In the genomic region with DNA sequence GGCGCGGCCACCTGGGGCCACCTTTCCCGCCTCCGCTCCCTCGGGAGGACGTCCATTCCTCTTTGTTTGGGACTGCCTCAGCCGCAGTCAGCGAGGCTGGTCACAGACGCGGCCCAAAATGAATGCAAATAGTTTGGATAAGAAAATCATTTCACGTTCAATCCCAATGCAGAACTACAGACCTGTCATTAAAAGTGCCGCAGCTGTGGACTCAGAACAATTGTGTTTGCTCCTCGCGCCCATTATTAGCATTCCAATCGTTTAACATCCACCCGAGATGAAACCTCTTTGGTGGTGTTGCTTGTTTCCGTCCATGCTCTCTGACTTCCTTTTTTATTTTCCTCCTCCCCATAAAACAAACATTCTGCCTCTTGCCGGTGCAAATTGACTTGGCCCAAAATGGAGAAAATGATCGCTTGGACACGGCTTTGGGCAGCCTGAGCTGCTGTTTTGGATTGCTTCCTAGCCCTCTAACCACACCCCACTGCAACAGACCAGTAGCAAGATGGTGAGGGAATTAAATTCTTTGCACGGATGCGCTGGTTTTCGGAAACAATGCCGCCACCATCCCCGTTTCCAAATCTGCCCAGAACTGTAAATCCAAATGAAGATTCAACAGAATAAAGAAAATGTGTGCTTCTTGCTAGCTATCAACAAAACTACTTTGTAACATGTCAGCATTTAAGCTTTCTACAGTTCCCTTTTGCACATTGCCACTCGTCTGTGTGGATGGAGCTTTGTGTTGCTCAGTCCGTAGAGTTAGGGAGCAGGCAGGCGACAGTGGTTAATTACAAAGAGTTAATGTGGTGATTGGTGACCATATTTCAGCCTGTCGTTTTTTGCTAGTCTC, we compare ENCODE assay signal across 8 cellular contexts. TPM values are rescaled to one million over a fixed set of nuclear protein-coding genes. Genes with fewer than 3 reads are reported as not detected.
DNase-seq lines count a peak whose midpoint lies in the region; TF ChIP-seq lines count a peak whose summit lies in the region.

No MANE protein-coding gene starts in this region.

- H3K9me3 Mint-ChIP-seq in T-helper 2 cell treated with Interferon-gamma antibody and Interleukin-4, amounts not matched to agents 5 μg/mL and 100 μg/mL, for 36 hours, result no peaks in the 10 kb centered on the region

- CTCF ChIA-PET in RWPE1 (lab: Yijun Ruan, JAX), result interaction anchor here (0.6 kb wide), 1 partner anchor 371 kb away, joined by 3 read pairs; no protein-coding TSS in a partner anchor

- peak; percentile 5 for DNase-seq in T-helper 2 cell treated with Interferon-gamma antibody and Interleukin-4, amounts not matched to agents 5 μg/mL and 100 μg/mL, for 36 hours (ENCODE audit: low spot score)
- DNase-seq in T-helper 2 cell (no peak), RWPE1 (ENCODE audit: low spot score) (peak; percentile 79), choroid plexus epithelial cell (ENCODE audit: low read depth) (peak; percentile 65), kidney epithelial cell (ENCODE audit: low read depth) (no peak)
- peak; percentile 27 for DNase-seq in stimulated activated CD8-positive, alpha-beta memory T cell treated with anti-CD3 and anti-CD28 coated beads, Interleukin-4, amount 100 ng/mL, for 48 hours
- DNase-seq in activated CD4-positive, CD25-positive, alpha-beta regulatory T cell (lab: John Stamatoyannopoulos, UW), result no peak

- H3K9me3 ChIP-seq in HUES6 (ENCODE audit: control insufficient read depth, insufficient read depth, low read depth, low read length), result no peaks in the 10 kb centered on the region

- H3K9ac ChIP-seq in HUES6 (ENCODE audit: low read length), result peak overlapping the region; percentile 92

- TF ChIP-seq CTCF in RWPE1 (conservative IDR thresholded peaks at IDR 0.05; ENCODE audit: low read depth) (no peak), choroid plexus epithelial cell (conservative IDR thresholded peaks at IDR 0.05; ENCODE audit: low read depth, low read length) (no peak), kidney epithelial cell (IDR thresholded peaks at IDR 0.05; ENCODE audit: insufficient read depth, low read length, poor library complexity, severe bottlenecking) (no peak)

- peak overlapping the region; percentile 77 for H3K27ac ChIP-seq in HUES6 (ENCODE audit: low read depth, low read length)
- H3K27ac ChIP-seq in RWPE1, result peak overlapping the region; percentile 84

- peak overlapping the region; percentile 90 for H3K4me3 Mint-ChIP-seq in T-helper 2 cell treated with Interferon-gamma antibody and Interleukin-4, amounts not matched to agents 5 μg/mL and 100 μg/mL, for 36 hours

- peaks cover 13% of the 10 kb centered on the region for H3K4me1 ChIP-seq in HUES6 (ENCODE audit: control insufficient read depth, insufficient read depth, low read length)

- H3K27me3 ChIP-seq in HUES6 (ENCODE audit: control insufficient read depth, insufficient read depth, low read length) (no peaks in the 10 kb centered on the region), kidney epithelial cell (ENCODE audit: control insufficient read depth, insufficient read depth, low read length) (no peaks in the 10 kb centered on the region)

- POLR2A ChIA-PET in RWPE1 (lab: Yijun Ruan, JAX; ENCODE audit: low non-redundant PET), result no interaction called here

- peaks cover 29% of the 10 kb centered on the region for H3K4me1 Mint-ChIP-seq in T-helper 2 cell treated with Interferon-gamma antibody and Interleukin-4, amounts not matched to agents 5 μg/mL and 100 μg/mL, for 36 hours (ENCODE audit: low read depth)

- H3K36me3 ChIP-seq in HUES6 (ENCODE audit: control insufficient read depth, insufficient read depth, low read length) (peaks cover 13% of the 10 kb centered on the region), kidney epithelial cell (ENCODE audit: control insufficient read depth, insufficient read depth, low read length) (no peaks in the 10 kb centered on the region)

- no peaks in the 10 kb centered on the region for H3K27me3 Mint-ChIP-seq in T-helper 2 cell treated with Interferon-gamma antibody and Interleukin-4, amounts not matched to agents 5 μg/mL and 100 μg/mL, for 36 hours (ENCODE audit: low read depth)

- H3K36me3 Mint-ChIP-seq in T-helper 2 cell treated with Interferon-gamma antibody and Interleukin-4, amounts not matched to agents 5 μg/mL and 100 μg/mL, for 36 hours (ENCODE audit: low read depth), result peaks cover 9% of the 10 kb centered on the region

- peak overlapping the region; percentile 80 for H3K27ac Mint-ChIP-seq in T-helper 2 cell treated with Interferon-gamma antibody and Interleukin-4, amounts not matched to agents 5 μg/mL and 100 μg/mL, for 36 hours

- H3K4me3 ChIP-seq in HUES6 (ENCODE audit: low read depth, low read length), result peak overlapping the region; percentile 97
- H3K4me3 ChIP-seq in choroid plexus epithelial cell (ENCODE audit: low read depth, low read length), result peak overlapping the region; percentile 94
- H3K4me3 ChIP-seq in kidney epithelial cell (ENCODE audit: low read depth, low read length), result peak overlapping the region; percentile 77

RNA-seq across cellular contexts. Expression of a gene that starts 0.8 kb away (rescaled TPM):
- total RNA-seq in kidney epithelial cell, result 31.0 and 35.2 TPM in 2 replicates

RNA-seq across cellular contexts. Expression of a gene that starts 0.9 kb away (rescaled TPM):
- total RNA-seq in kidney epithelial cell, result 10.5 and 12.4 TPM in 2 replicates

Comparison
In these comparisons a context has a peak if more than half of its experiments do, and no peak if none do; other contexts are left out.
1. DNase-seq: peak in T-helper 2 cell treated with Interferon-gamma antibody and Interleukin-4, amounts not matched to agents 5 μg/mL and 100 μg/mL, for 36 hours (single experiment), RWPE1 (single experiment), choroid plexus epithelial cell (single experiment) and stimulated activated CD8-positive, alpha-beta memory T cell treated with anti-CD3 and anti-CD28 coated beads, Interleukin-4, amount 100 ng/mL, for 48 hours (single experiment); none in T-helper 2 cell (0 of 5), kidney epithelial cell (single experiment) and activated CD4-positive, CD25-positive, alpha-beta regulatory T cell (0 of 4).
2. Peak in every context shown above with its lines, with median percentiles within 50 percentile points of each other: H3K4me3 ChIP-seq.